ENCODE assay signal across 16 cellular contexts in genomic region chr20:32229351-32229750, GRCh38.
"Had no signal": no experiment of that assay in that cellular context is flagged by ENCODE, and none has a peak within 500 bp of the region (broad histone marks: within the 10 kb centered on the region; RNA-seq: fewer than 3 reads in every experiment).

No MANE protein-coding gene starts in this region.

- DNase-seq: activated CD8-positive, alpha-beta memory T cell treated with anti-CD3 and anti-CD28 coated beads, Interleukin-2, amount 50 U/mL, for 48 hours; activated naive CD4-positive, alpha-beta T cell treated with anti-CD3 and anti-CD28 coated beads, Interleukin-2, amount 50 U/mL, for 16 hours; cerebellar nuclear complex; effector memory CD4-positive, alpha-beta T cell; foreskin keratinocyte; mesendoderm; occipital lobe; stimulated activated CD4-positive, alpha-beta T cell treated with anti-CD3 and anti-CD28 coated beads, Interleukin-4, amount 100 ng/mL, for 4 hours; stimulated activated CD8-positive, alpha-beta memory T cell treated with anti-CD3 and anti-CD28 coated beads, Interleukin-4, amount 100 ng/mL, for 48 hours; stimulated activated naive CD8-positive, alpha-beta T cell treated with anti-CD3 and anti-CD28 coated beads, Interleukin-15, Interleukin-2, amounts not matched to agents 100 U/mL and 50 U/mL, for 24 hours; testis had no signal

- H3K27ac Mint-ChIP-seq: activated T-helper 2 cell treated with anti-CD3 and anti-CD28 coated beads, Interferon-gamma antibody, Interleukin-2, Interleukin-4, amounts not matched to agents 10 μg/mL and 5 μg/mL and 100 μg/mL, durations not matched to agents 14 hours and 24 hours and 36 hours; dendritic cell treated with granulocyte-macrophage colony-stimulating factor and Interleukin-4, amounts not matched to agents 40 ng/mL and 50 ng/mL, for 4 days had no signal

- H3K27me3 Mint-ChIP-seq: dendritic cell treated with granulocyte-macrophage colony-stimulating factor and Interleukin-4, amounts not matched to agents 40 ng/mL and 50 ng/mL, for 4 days; natural killer cell treated with Interleukin-12 subunit alpha and Interleukin-12 subunit beta and Interleukin-15 and Interleukin-18, amount 100 ng/mL, for 72 hours had no signal

- H3K4me3 ChIP-seq: right atrium auricular region, skin epidermis, testis had no signal

- H3K9me3 Mint-ChIP-seq: activated T-helper 2 cell treated with anti-CD3 and anti-CD28 coated beads, Interferon-gamma antibody, Interleukin-2, Interleukin-4, amounts not matched to agents 10 μg/mL and 5 μg/mL and 100 μg/mL, durations not matched to agents 14 hours and 24 hours and 36 hours; dendritic cell treated with granulocyte-macrophage colony-stimulating factor and Interleukin-4, amounts not matched to agents 40 ng/mL and 50 ng/mL, for 4 days; natural killer cell treated with Interleukin-12 subunit alpha and Interleukin-12 subunit beta and Interleukin-15 and Interleukin-18, amount 100 ng/mL, for 72 hours had no signal

- H3K27me3 ChIP-seq: foreskin keratinocyte, right atrium auricular region, testis had no signal

- H3K4me1 ChIP-seq: foreskin keratinocyte, testis had no signal

- H3K9me3 ChIP-seq: right atrium auricular region, testis had no signal

- ATAC-seq: foreskin keratinocyte; natural killer cell treated with Interleukin-12 subunit alpha and Interleukin-12 subunit beta and Interleukin-15 and Interleukin-18, amount 100 ng/mL, for 72 hours; stimulated activated naive CD8-positive, alpha-beta T cell treated with anti-CD3 and anti-CD28 coated beads, Interleukin-15, Interleukin-2, amounts not matched to agents 100 U/mL and 50 U/mL, for 24 hours had no signal

- H3K4me3 Mint-ChIP-seq: dendritic cell treated with granulocyte-macrophage colony-stimulating factor and Interleukin-4, amounts not matched to agents 40 ng/mL and 50 ng/mL, for 4 days; natural killer cell treated with Interleukin-12 subunit alpha and Interleukin-12 subunit beta and Interleukin-15 and Interleukin-18, amount 100 ng/mL, for 72 hours had no signal

- H3K27ac ChIP-seq: foreskin keratinocyte, skin epidermis, testis had no signal
